15 cellular contexts compared by ENCODE assay signal in genomic region chr4:105896984-105897760, GRCh38. TPM values are rescaled to one million over a fixed set of nuclear protein-coding genes. Genes with fewer than 3 reads are reported as not detected.
DNase-seq lines count a peak whose midpoint lies in the region; ATAC-seq, FAIRE-seq and TF ChIP-seq lines count a peak whose summit lies in the region.
"Had no signal": no experiment of that assay in that cellular context is flagged by ENCODE, and none has a peak within 500 bp of the region (broad histone marks: within the 10 kb centered on the region; RNA-seq: fewer than 3 reads in every experiment).

No MANE protein-coding gene starts in this region.

- WGBS in endodermal cell (ENCODE audit: insufficient coverage in 1 of 2, insufficient read length in 1 of 2), 2 experiments, result 20 to 49% methylated on average over 1 to 3 of the region's 3 CpGs
- 10% methylated on average over 3 of the region's 3 CpGs for WGBS in pancreas, 2 donors

- peaks cover 22% of the 10 kb centered on the region for H3K4me1 Mint-ChIP-seq in endodermal cell
- H3K4me1 Mint-ChIP-seq in activated T-cell treated with anti-CD3 and anti-CD28 coated beads, Interleukin-2, amount 50 U/mL, for 4 hours (ENCODE audit: low read depth), result peaks cover 4% of the 10 kb centered on the region

- peak overlapping the region; percentile 61 for H3K4me3 Mint-ChIP-seq in endodermal cell
- no peak overlapping the region for H3K4me3 Mint-ChIP-seq in activated T-cell treated with anti-CD3 and anti-CD28 coated beads, Interleukin-2, amount 50 U/mL, for 4 hours
- H3K4me3 Mint-ChIP-seq: effector memory CD8-positive, alpha-beta T cell had no signal

- H3K9ac ChIP-seq in Loucy (ENCODE audit: low read depth, low read length, poor library complexity, severe bottlenecking) (no peak overlapping the region), endodermal cell (ENCODE audit: extremely low read depth, low read length, poor library complexity, severe bottlenecking) (no peak overlapping the region)
- H3K9ac ChIP-seq: BLaER1 treated with 17β-estradiol and CSF1 and Interleukin-3, amounts not matched to agents 10 nM and 100 nM had no signal

- H3K27ac ChIP-seq in endodermal cell (ENCODE audit: low read depth, low read length), result no peak overlapping the region
- peak overlapping the region in 3 of 4 donors; percentile 76 to 92 (median 92) for H3K27ac ChIP-seq in pancreas
- H3K27ac ChIP-seq: BLaER1 treated with 17β-estradiol and CSF1 and Interleukin-3, amounts not matched to agents 10 nM and 100 nM; ovary; SJSA1 had no signal

- H3K4me3 ChIP-seq in GM12875 (ENCODE audit: low read depth, low read length) (peak overlapping the region; percentile 95), Loucy (ENCODE audit: low read length, poor library complexity, severe bottlenecking) (no peak overlapping the region), endodermal cell (ENCODE audit: low read length) (peak overlapping the region; percentile 81), pancreas (peak overlapping the region in 2 of 4 donors; percentile 74 to 75)
- H3K4me3 ChIP-seq: BLaER1 treated with 17β-estradiol and CSF1 and Interleukin-3, amounts not matched to agents 10 nM and 100 nM; SJSA1 had no signal

- no peak overlapping the region for H3K27ac Mint-ChIP-seq in endodermal cell
- H3K27ac Mint-ChIP-seq: effector memory CD8-positive, alpha-beta T cell; stimulated activated memory B cell treated with anti-CD40 and anti-IgM and Interleukin-4, amounts not matched to agents 10 μg/mL and 1 μg/mL and 100 μg/mL, for 72 hours had no signal

- peak overlapping the region; percentile 22; the same call in 1 of the 2 replicates for H2AFZ ChIP-seq in Loucy (ENCODE audit: low read length)

- no peaks in the 10 kb centered on the region for H3K9me2 ChIP-seq in Loucy (replicated peaks; ENCODE audit: low read depth, low read length)

- H3K4me1 ChIP-seq in Loucy (ENCODE audit: insufficient read depth, low read length, poor library complexity, severe bottlenecking), result no peaks in the 10 kb centered on the region
- peaks cover 4% of the 10 kb centered on the region for H3K4me1 ChIP-seq in endodermal cell (ENCODE audit: control insufficient read depth, insufficient read depth, low read length)
- peaks cover 0 to 9% (median 8%) of the 10 kb centered on the region in 3 donors for H3K4me1 ChIP-seq in pancreas
- H3K4me1 ChIP-seq: BLaER1 treated with 17β-estradiol and CSF1 and Interleukin-3, amounts not matched to agents 10 nM and 100 nM; SJSA1 had no signal

- H3K27me3 ChIP-seq in Loucy (ENCODE audit: insufficient read depth, low read length, poor library complexity, severe bottlenecking), result no peaks in the 10 kb centered on the region
- H3K27me3 ChIP-seq in endodermal cell (ENCODE audit: control insufficient read depth, insufficient read depth, low read length, poor library complexity, severe bottlenecking), result peaks cover 62% of the 10 kb centered on the region
- no peaks in the 10 kb centered on the region for H3K27me3 ChIP-seq in pancreas
- H3K27me3 ChIP-seq: BLaER1 treated with 17β-estradiol and CSF1 and Interleukin-3, amounts not matched to agents 10 nM and 100 nM; ovary had no signal

- H3K27me3 Mint-ChIP-seq in endodermal cell (ENCODE audit: insufficient read depth), result peaks cover 81% of the 10 kb centered on the region
- peaks cover 53% of the 10 kb centered on the region for H3K27me3 Mint-ChIP-seq in activated T-cell treated with anti-CD3 and anti-CD28 coated beads, Interleukin-2, amount 50 U/mL, for 4 hours (ENCODE audit: low read depth)

- DNase-seq in endodermal cell (no peak), pancreas (no peak), NCI-H2196 (lab: John Stamatoyannopoulos, UW; ENCODE audit: unreplicated experiment) (no peak), DMS153 (lab: John Stamatoyannopoulos, UW) (no peak)
- no peak for DNase-seq in activated T-cell treated with anti-CD3 and anti-CD28 coated beads, Interleukin-2, amount 50 U/mL, for 4 hours
- DNase-seq: effector memory CD8-positive, alpha-beta T cell; GDM1; ovary; stimulated activated CD4-positive, alpha-beta T cell treated with anti-CD3 and anti-CD28 coated beads, Interleukin-1b, Interleukin-23, amount 100 ng/mL, for 48 hours had no signal

- no peaks in the 10 kb centered on the region for H3K9me3 Mint-ChIP-seq in endodermal cell
- H3K9me3 Mint-ChIP-seq in activated T-cell treated with anti-CD3 and anti-CD28 coated beads, Interleukin-2, amount 50 U/mL, for 4 hours, result no peaks in the 10 kb centered on the region
- H3K9me3 Mint-ChIP-seq: effector memory CD8-positive, alpha-beta T cell; stimulated activated memory B cell treated with anti-CD40 and anti-IgM and Interleukin-4, amounts not matched to agents 10 μg/mL and 1 μg/mL and 100 μg/mL, for 72 hours had no signal

- no peaks in the 10 kb centered on the region for H3K36me3 Mint-ChIP-seq in endodermal cell (ENCODE audit: low read depth)
- no peaks in the 10 kb centered on the region for H3K36me3 Mint-ChIP-seq in activated T-cell treated with anti-CD3 and anti-CD28 coated beads, Interleukin-2, amount 50 U/mL, for 4 hours (ENCODE audit: insufficient read depth)
- H3K36me3 Mint-ChIP-seq: stimulated activated memory B cell treated with anti-CD40 and anti-IgM and Interleukin-4, amounts not matched to agents 10 μg/mL and 1 μg/mL and 100 μg/mL, for 72 hours had no signal

- no peaks in the 10 kb centered on the region for H3K79me2 ChIP-seq in Loucy (ENCODE audit: insufficient read depth, low read length)

- no peaks in the 10 kb centered on the region for H3F3A ChIP-seq in Loucy (ENCODE audit: low read depth)

- intact Hi-C loops in pancreas (cut with DNase I), result no loop called here

- no peak for FAIRE-seq in pancreas (lab: Jason Lieb, UNC)

- H3K9me3 ChIP-seq in Loucy (ENCODE audit: insufficient read depth, low read depth, low read length) (no peaks in the 10 kb centered on the region), endodermal cell (ENCODE audit: control insufficient read depth, low read length) (no peaks in the 10 kb centered on the region), pancreas (no peaks in the 10 kb centered on the region)
- H3K9me3 ChIP-seq: ovary, SJSA1 had no signal

- TF ChIP-seq CTCF in GM12875 (IDR thresholded peaks at IDR 0.05; ENCODE audit: borderline replicate concordance, insufficient read depth, low read depth, low read length), result no peak
- TF ChIP-seq CTCF in Loucy (conservative IDR thresholded peaks at IDR 0.05; ENCODE audit: low read length), result no peak
- no peak for TF ChIP-seq CTCF in endodermal cell (conservative IDR thresholded peaks at IDR 0.05)
- no peak for TF ChIP-seq CTCF in pancreas (IDR thresholded peaks at IDR 0.05)

- H3K36me3 ChIP-seq in Loucy (ENCODE audit: insufficient read depth, low read length) (no peaks in the 10 kb centered on the region), endodermal cell (ENCODE audit: control insufficient read depth, insufficient read depth, low read length) (no peaks in the 10 kb centered on the region), pancreas (no peaks in the 10 kb centered on the region)
- H3K36me3 ChIP-seq: BLaER1 treated with 17β-estradiol and CSF1 and Interleukin-3, amounts not matched to agents 10 nM and 100 nM; ovary; SJSA1 had no signal

- ATAC-seq in pancreas (no peak), GM21367 (IDR thresholded peaks at IDR 0.05; ENCODE audit: unreplicated experiment) (no peak)
- no peak for ATAC-seq in activated T-cell treated with anti-CD3 and anti-CD28 coated beads, Interleukin-2, amount 50 U/mL, for 4 hours
- ATAC-seq: effector memory CD8-positive, alpha-beta T cell had no signal

- H4K20me1 ChIP-seq in Loucy (ENCODE audit: insufficient read depth, low read length, poor library complexity, severe bottlenecking), result no peaks in the 10 kb centered on the region
- H4K20me1 ChIP-seq: BLaER1 treated with 17β-estradiol and CSF1 and Interleukin-3, amounts not matched to agents 10 nM and 100 nM had no signal

- H3K4me2 ChIP-seq in Loucy (ENCODE audit: low read depth, low read length, poor library complexity, severe bottlenecking), result no peak overlapping the region
- H3K4me2 ChIP-seq: BLaER1 treated with 17β-estradiol and CSF1 and Interleukin-3, amounts not matched to agents 10 nM and 100 nM had no signal

RNA-seq across cellular contexts. Expression of gene NPNT, which starts 1.9 kb away (rescaled TPM):
- total RNA-seq in endodermal cell (1 to 10 TPM in 1 of 2 donors, under 1 TPM in 1; 0.88 to 1.6 TPM), pancreas (10 to 100 TPM; 17.2 to 63.8 (median 28.6) TPM)
- polyA plus RNA-seq in endodermal cell (2013, experiment 1 of 2), result 4.1 TPM
- polyA plus RNA-seq in endodermal cell (2013, experiment 2 of 2), result 3.0 TPM
- polyA plus RNA-seq in pancreas, result 10 to 100 TPM; 33.9 to 48.6 TPM
- under 1 TPM; 0.08 to 0.26 (median 0.14) TPM for total RNA-seq in activated T-cell treated with anti-CD3 and anti-CD28 coated beads, Interleukin-2, amount 50 U/mL, for 4 hours
- total RNA-seq: SJSA1 had no signal

Comparison
In these comparisons a context has a peak if more than half of its experiments do, and no peak if none do; other contexts are left out.
1. RNA of gene NPNT, which starts 1.9 kb away (total RNA-seq): 17.2 to 63.8 TPM in pancreas; 0.88 to 1.6 TPM in endodermal cell and 0.08 to 0.26 TPM in activated T-cell treated with anti-CD3 and anti-CD28 coated beads, Interleukin-2, amount 50 U/mL, for 4 hours; every median in the first group is over 4 times any median in the second.